ENCODE assay signal across 15 cellular contexts in genomic region chr3:37024820-37025405, GRCh38. TPM values are rescaled to one million over a fixed set of nuclear protein-coding genes. Genes with fewer than 3 reads are reported as not detected.
DNase-seq lines count a peak whose midpoint lies in the region; ATAC-seq, FAIRE-seq and TF ChIP-seq lines count a peak whose summit lies in the region.
"Had no signal": no experiment of that assay in that cellular context is flagged by ENCODE, and none has a peak within 500 bp of the region (broad histone marks: within the 10 kb centered on the region; RNA-seq: fewer than 3 reads in every experiment).

No MANE protein-coding gene starts in this region.

- H2AFZ ChIP-seq in OCI-LY7 (ENCODE audit: low read length) = no peak overlapping the region
- H2AFZ ChIP-seq: PC-9 had no signal

- peaks cover 73% of the 10 kb centered on the region for H3K36me3 Mint-ChIP-seq in activated CD4-positive, alpha-beta T cell treated with anti-CD3 and anti-CD28 coated beads for 36 hours (ENCODE audit: low read depth)

- FAIRE-seq in small intestine (lab: Jason Lieb, UNC) = no peak

- H3K9me3 ChIP-seq in OCI-LY7 (ENCODE audit: low read length) (no peaks in the 10 kb centered on the region), neutrophil (no peaks in the 10 kb centered on the region), small intestine (ENCODE audit: control insufficient read depth, low read depth) (no peaks in the 10 kb centered on the region)
- H3K9me3 ChIP-seq: tibial artery had no signal

- peak overlapping the region; percentile 2 for H3K27ac Mint-ChIP-seq in activated CD4-positive, alpha-beta T cell treated with anti-CD3 and anti-CD28 coated beads for 36 hours

- no peaks in the 10 kb centered on the region for H3K9me3 Mint-ChIP-seq in activated CD4-positive, alpha-beta T cell treated with anti-CD3 and anti-CD28 coated beads for 36 hours (ENCODE audit: low read depth)

- H3K79me2 ChIP-seq in OCI-LY7 (ENCODE audit: insufficient read depth, low read depth, low read length) = peaks cover 8% of the 10 kb centered on the region; the same call in 1 of the 2 replicates

- H3K9me2 ChIP-seq in OCI-LY7 (ENCODE audit: insufficient read depth, low read length) = no peaks in the 10 kb centered on the region

- H3K27me3 Mint-ChIP-seq in activated CD4-positive, alpha-beta T cell treated with anti-CD3 and anti-CD28 coated beads for 36 hours = no peaks in the 10 kb centered on the region

- no peak for ATAC-seq in activated CD4-positive, alpha-beta T cell treated with anti-CD3 and anti-CD28 coated beads for 36 hours
- ATAC-seq in HG02870 (IDR thresholded peaks at IDR 0.05; ENCODE audit: unreplicated experiment) (peak; percentile 61), HG02642 (IDR thresholded peaks at IDR 0.05; ENCODE audit: poor library complexity, unreplicated experiment) (no peak)

- TF ChIP-seq CTCF in OCI-LY7 (conservative IDR thresholded peaks at IDR 0.05; ENCODE audit: low read length) (no peak), neutrophil (IDR thresholded peaks at IDR 0.05) (no peak)

- no peaks in the 10 kb centered on the region for H3K27me3 ChIP-seq in neutrophil
- no peaks in the 10 kb centered on the region for H3K27me3 ChIP-seq in small intestine (ENCODE audit: control insufficient read depth in 2 of 2, insufficient read depth in 2 of 2, low read length in 2 of 2)
- H3K27me3 ChIP-seq: tibial artery had no signal

- peak overlapping the region; percentile 43 for H3K4me2 ChIP-seq in OCI-LY7 (ENCODE audit: low read length)
- H3K4me2 ChIP-seq: PC-9, smooth muscle cell had no signal

- no peak for DNase-seq in activated CD4-positive, alpha-beta T cell treated with anti-CD3 and anti-CD28 coated beads for 36 hours
- no peak for DNase-seq in activated CD4-positive, alpha-beta T cell treated with anti-CD3 and anti-CD28 coated beads for 1 hour
- DNase-seq in OCI-LY7 (ENCODE audit: low spot score) (peak; percentile 61), GM03348 (ENCODE audit: low spot score) (no peak), small intestine (no peak)
- DNase-seq: 8988T, nucleus accumbens, PC-9, T1000, tibial artery had no signal

- POLR2A ChIA-PET in activated CD4-positive, alpha-beta T cell treated with anti-CD3 and anti-CD28 coated beads for 36 hours (lab: Charles Lee) = no interaction called here
- POLR2A ChIA-PET in OCI-LY7 (lab: Charles Lee) = interaction anchor here (0.6 to 1.9 kb wide), 10 partner anchors 10 to 465 kb away, joined by 3 to 13 read pairs (median 4); partner anchors contain the start of genes EPM2AIP1 and MLH1

- H3K4me1 ChIP-seq in OCI-LY7 (ENCODE audit: insufficient read depth, low read length, poor library complexity, severe bottlenecking) = peaks cover 17% of the 10 kb centered on the region
- peaks cover 0 to 6% of the 10 kb centered on the region in 2 experiments for H3K4me1 ChIP-seq in neutrophil (ENCODE audit: control insufficient read depth in 1 of 2, insufficient read depth in 1 of 2, low read depth in 1 of 2, low read length in 1 of 2)
- H3K4me1 ChIP-seq in small intestine (ENCODE audit: control insufficient read depth in 2 of 2, insufficient read depth in 1 of 2, low read depth in 1 of 2, low read length in 1 of 2) = no peaks in the 10 kb centered on the region

- CTCF ChIA-PET in activated CD4-positive, alpha-beta T cell treated with anti-CD3 and anti-CD28 coated beads for 36 hours (lab: Charles Lee) = interaction anchor here (0.6 to 2.3 kb wide), 12 partner anchors 10 to 231 kb away, joined by 3 to 9 read pairs (median 4); partner anchors contain the start of genes EPM2AIP1 and MLH1
- CTCF ChIA-PET in OCI-LY7 (lab: Charles Lee; ENCODE audit: unreplicated experiment) = interaction anchor here (1.0 to 1.7 kb wide), 2 partner anchors 9 to 12 kb away, joined by 3 to 5 read pairs; no protein-coding TSS in a partner anchor

- H3K36me3 ChIP-seq in OCI-LY7 (ENCODE audit: insufficient read depth, low read length) (peaks cover 96% of the 10 kb centered on the region), neutrophil (peaks cover 59% of the 10 kb centered on the region), small intestine (ENCODE audit: control insufficient read depth in 2 of 2, insufficient read depth in 2 of 2, low read length in 2 of 2) (peaks cover 13 to 32% of the 10 kb centered on the region in 2 donors)

- H3K4me3 ChIP-seq in OCI-LY7 (ENCODE audit: low read depth, low read length, poor library complexity, severe bottlenecking) = peak overlapping the region; percentile 7
- H3K4me3 ChIP-seq in neutrophil (ENCODE audit: low read depth in 1 of 2, low read length in 1 of 2) = no peak overlapping the region
- no peak overlapping the region for H3K4me3 ChIP-seq in small intestine (ENCODE audit: low read depth in 1 of 2, low read length in 2 of 2)
- H3K4me3 ChIP-seq: lung, PC-9, smooth muscle cell, tibial artery had no signal

- peaks cover 4% of the 10 kb centered on the region for H3K4me1 Mint-ChIP-seq in activated CD4-positive, alpha-beta T cell treated with anti-CD3 and anti-CD28 coated beads for 36 hours

- H4K20me1 ChIP-seq in OCI-LY7 (ENCODE audit: insufficient read depth, low read length) = no peaks in the 10 kb centered on the region

- 94 to 99% (median 94%) methylated on average over 3 of the region's 3 CpGs for WGBS in small intestine, 3 donors

- H3K27ac ChIP-seq in OCI-LY7 (ENCODE audit: low read depth, low read length, poor library complexity, severe bottlenecking) (peak overlapping the region; percentile 32), neutrophil (peak overlapping the region; percentile 52), small intestine (ENCODE audit: low read depth in 1 of 2, low read length in 1 of 2) (no peak overlapping the region)
- H3K27ac ChIP-seq: PC-9 had no signal

- intact Hi-C loops in activated CD4-positive, alpha-beta T cell treated with anti-CD3 and anti-CD28 coated beads for 36 hours (cut with DNase I, micrococcal nuclease) = loop anchor here (1.0 to 2.0 kb wide), 2 partner anchors 188 kb away; no protein-coding TSS in a partner anchor
- intact Hi-C loops in OCI-LY7 (cut with micrococcal nuclease; ENCODE audit: unreplicated experiment) = loop anchor here (2.0 kb wide), 1 partner anchor 188 kb away; no protein-coding TSS in a partner anchor

- no TSS peak for BruUV-seq in OCI-LY7 (replicated peaks; lab: Mats Ljungman, UMichigan)

- no peak overlapping the region for H3K4me3 Mint-ChIP-seq in activated CD4-positive, alpha-beta T cell treated with anti-CD3 and anti-CD28 coated beads for 36 hours

RNA-seq across cellular contexts. Expression of gene MLH1, which starts 31.6 kb away (rescaled TPM):
- total RNA-seq in activated CD4-positive, alpha-beta T cell treated with anti-CD3 and anti-CD28 coated beads for 36 hours = 100 to 1,000 TPM in 1 of 2 experiments, 10 to 100 TPM in 1; 89.0 to 135 TPM
- total RNA-seq in OCI-LY7 (2014; rRNA removed; shearing (Covaris generic)) = 94.2 and 124 TPM in 2 replicates
- total RNA-seq in OCI-LY7 (2022) = 96.5 and 102 TPM in 2 replicates
- polyA plus RNA-seq in small intestine = 10 to 100 TPM in 2 of 3 donors, 1 to 10 TPM in 1; 5.6 to 20.2 (median 10.8) TPM

RNA-seq across cellular contexts. Expression of gene EPM2AIP1, which starts 32.0 kb away (rescaled TPM):
- total RNA-seq in activated CD4-positive, alpha-beta T cell treated with anti-CD3 and anti-CD28 coated beads for 36 hours = 10 to 100 TPM in 1 of 2 experiments, 1 to 10 TPM in 1; 9.4 to 11.8 TPM
- 35.7 and 40.7 TPM in 2 replicates for total RNA-seq in OCI-LY7 (2014; rRNA removed; shearing (Covaris generic))
- total RNA-seq in OCI-LY7 (2022) = 31.7 and 39.1 TPM in 2 replicates
- 1 to 10 TPM; 1.8 to 4.0 (median 1.9) TPM for polyA plus RNA-seq in small intestine

Comparison
In these comparisons a context has a peak if more than half of its experiments do, and no peak if none do; other contexts are left out.
1. H3K27ac ChIP-seq: peak in OCI-LY7 (single experiment) and neutrophil (single experiment); none in small intestine (0 of 2).